Comparison of ENCODE assay signal across 8 cellular contexts in the genomic region with DNA sequence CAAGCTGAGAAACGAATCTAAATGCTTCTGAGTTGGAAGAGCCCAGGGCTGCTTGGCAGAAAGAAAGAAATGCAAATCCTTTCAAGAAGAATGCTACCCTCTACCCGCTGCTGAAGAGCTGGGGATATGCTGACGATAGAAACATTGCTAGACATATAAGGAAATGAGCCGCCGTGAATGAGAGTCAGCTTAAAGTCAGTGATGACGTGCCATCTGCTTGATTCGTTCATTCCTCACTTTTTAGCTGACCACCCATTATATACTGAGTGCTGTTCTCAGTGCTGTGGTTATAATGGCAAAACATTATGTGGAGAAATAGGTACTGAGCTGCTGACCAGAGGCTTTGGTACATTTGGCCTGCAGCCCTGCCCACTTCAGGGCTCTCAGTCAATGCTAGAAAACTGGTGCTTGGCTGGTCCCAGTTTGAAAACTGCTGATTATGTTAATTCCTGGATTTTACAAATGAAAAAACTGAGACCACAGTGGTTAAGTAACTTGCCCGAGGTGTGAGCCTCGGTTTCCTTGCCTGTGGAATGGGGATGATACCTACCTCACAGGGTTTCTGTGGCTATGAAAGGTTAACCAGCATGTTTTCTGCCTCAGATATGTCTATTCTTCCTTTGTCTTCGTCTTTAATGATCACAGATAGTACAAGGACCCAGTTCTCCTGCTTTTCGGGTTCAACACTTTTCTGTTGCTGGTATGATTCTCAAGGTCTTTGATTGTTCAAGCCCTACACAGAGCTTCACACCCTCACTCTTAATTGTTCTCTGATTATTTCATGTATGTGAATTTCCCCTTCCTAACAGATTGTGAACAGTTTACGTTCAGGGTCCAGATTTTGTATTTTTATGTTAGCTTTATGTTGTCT. TPM values are rescaled to one million over a fixed set of nuclear protein-coding genes. Genes with fewer than 3 reads are reported as not detected.
A peak's percentile ranks its signal among the peaks of the same experiment; 100 is the strongest.
DNase-seq lines count a peak whose midpoint lies in the region; ATAC-seq lines count a peak whose summit lies in the region.

No MANE protein-coding gene starts in this region.

- no peaks in the 10 kb centered on the region for H3K36me3 ChIP-seq in adipocyte (ENCODE audit: control insufficient read depth, insufficient read depth, low read length, severe bottlenecking)

- H3K4me1 ChIP-seq in adipocyte (ENCODE audit: control insufficient read depth, insufficient read depth, low read length) = peaks cover 24% of the 10 kb centered on the region

- peak overlapping the region; percentile 56 for H3K27ac Mint-ChIP-seq in stimulated activated memory B cell treated with anti-CD40 and anti-IgM and Interleukin-4, amounts not matched to agents 10 μg/mL and 1 μg/mL and 100 μg/mL, for 72 hours

- peaks cover 29% of the 10 kb centered on the region for H3K4me1 Mint-ChIP-seq in stimulated activated memory B cell treated with anti-CD40 and anti-IgM and Interleukin-4, amounts not matched to agents 10 μg/mL and 1 μg/mL and 100 μg/mL, for 72 hours

- no peak overlapping the region for H3K4me3 ChIP-seq in adipocyte (ENCODE audit: low read length)

- no peak overlapping the region for H3K9ac ChIP-seq in adipocyte (ENCODE audit: low read length)

- H3K27me3 Mint-ChIP-seq in stimulated activated memory B cell treated with anti-CD40 and anti-IgM and Interleukin-4, amounts not matched to agents 10 μg/mL and 1 μg/mL and 100 μg/mL, for 72 hours = no peaks in the 10 kb centered on the region

- H3K27me3 ChIP-seq in adipocyte (replicated peaks; ENCODE audit: control insufficient read depth, insufficient read depth, low read length) = no peaks in the 10 kb centered on the region

- peak; percentile 41 for ATAC-seq in stimulated activated memory B cell treated with anti-CD40 and anti-IgM and Interleukin-4, amounts not matched to agents 10 μg/mL and 1 μg/mL and 100 μg/mL, for 72 hours

- DNase-seq in DMS79 treated with DMSO at 0.1 percent for 48 hours (lab: John Stamatoyannopoulos, UW) (peak; percentile 27), DMS79 (lab: John Stamatoyannopoulos, UW) (no peak), adipocyte (ENCODE audit: low read depth) (peak; percentile 81), hippocampal formation (lab: John Stamatoyannopoulos, UW) (peak; percentile 53 to 61), NCI-H2081 (lab: John Stamatoyannopoulos, UW) (no peak), A172 (ENCODE audit: low spot score) (no peak), hepatic stellate cell (ENCODE audit: low spot score) (no peak)

- peaks cover 9% of the 10 kb centered on the region for H3K36me3 Mint-ChIP-seq in stimulated activated memory B cell treated with anti-CD40 and anti-IgM and Interleukin-4, amounts not matched to agents 10 μg/mL and 1 μg/mL and 100 μg/mL, for 72 hours

- H3K4me3 Mint-ChIP-seq in stimulated activated memory B cell treated with anti-CD40 and anti-IgM and Interleukin-4, amounts not matched to agents 10 μg/mL and 1 μg/mL and 100 μg/mL, for 72 hours = no peak overlapping the region

- H3K9me3 ChIP-seq in adipocyte (ENCODE audit: control insufficient read depth, low read length) = no peaks in the 10 kb centered on the region

- H3K9me3 Mint-ChIP-seq in stimulated activated memory B cell treated with anti-CD40 and anti-IgM and Interleukin-4, amounts not matched to agents 10 μg/mL and 1 μg/mL and 100 μg/mL, for 72 hours = no peaks in the 10 kb centered on the region

RNA-seq across cellular contexts. Expression of a gene that starts 27.7 kb away (rescaled TPM):
- total RNA-seq in A172 (2014; rRNA removed; shearing (Covaris generic)) = 47.7 and 68.4 TPM in 2 replicates

Comparison
In these comparisons a context has a peak if more than half of its experiments do, and no peak if none do; other contexts are left out.
1. DNase-seq: peak in DMS79 treated with DMSO at 0.1 percent for 48 hours (single experiment), adipocyte (single experiment) and hippocampal formation (2 of 2); none in DMS79 (single experiment), NCI-H2081 (0 of 2), A172 (single experiment) and hepatic stellate cell (single experiment).